Comparison of ENCODE assay signal across 27 cellular contexts in genomic region chr9:98635374-98635773, GRCh38.
A peak's percentile ranks its signal among the peaks of the same experiment; 100 is the strongest.
DNase-seq lines count a peak whose midpoint lies in the region; ATAC-seq and TF ChIP-seq lines count a peak whose summit lies in the region.
"Had no signal": no experiment of that assay in that cellular context is flagged by ENCODE, and none has a peak within 500 bp of the region (broad histone marks: within the 10 kb centered on the region; RNA-seq: fewer than 3 reads in every experiment).

No MANE protein-coding gene starts in this region.

- no peak for ATAC-seq in HG03342 (IDR thresholded peaks at IDR 0.05; ENCODE audit: unreplicated experiment)
- ATAC-seq: heart right ventricle; left cardiac atrium; naive thymus-derived CD8-positive, alpha-beta T cell; T-cell had no signal

- in situ Hi-C loops in Caki2 (cut with HindIII; ENCODE audit: low pct_unique_long_range_greater_than_20kb, low sequenced_read_pairs) = no loop called here

- DNase-seq in Caki2 (ENCODE audit: low read depth) (peak; percentile 3), HT1080 (ENCODE audit: low read depth) (peak; percentile 77), SW480 (ENCODE audit: low spot score) (peak; percentile 30), fibroblast of pulmonary artery (ENCODE audit: low read depth) (peak; percentile 44), cerebellum (ENCODE audit: low spot score) (no peak), NCI-H187 (lab: John Stamatoyannopoulos, UW) (no peak), NCI-H1105 treated with DMSO at 0.1 percent for 48 hours (lab: John Stamatoyannopoulos, UW) (no peak)
- DNase-seq: activated CD4-positive, alpha-beta T cell treated with anti-CD3 and anti-CD28 coated beads, Interleukin-2, amount 10 ng/mL, durations not matched to agents 24 days and 14 days; CD4-positive, alpha-beta memory T cell; effector CD8-positive, alpha-beta T cell; foreskin melanocyte; heart right ventricle; left cardiac atrium; MG63; naive thymus-derived CD8-positive, alpha-beta T cell; NCI-H2029; NCI-H526 treated with DMSO at 0.1 percent for 48 hours; SJCRH30; stimulated activated CD4-positive, alpha-beta T cell treated with anti-CD3 and anti-CD28 coated beads, Interleukin-4, amount 100 ng/mL, for 4 hours; T-cell had no signal

- H3K4me3 ChIP-seq in fibroblast of pulmonary artery (replicated peaks; ENCODE audit: low read depth, low read length) = no peak overlapping the region
- H3K4me3 ChIP-seq: cardiac muscle cell, coronary artery, HAP-1, heart right ventricle, lung, MG63, prostate gland, SJCRH30, tibial nerve had no signal

- no peak for TF ChIP-seq CTCF in fibroblast of pulmonary artery (IDR thresholded peaks at IDR 0.05; ENCODE audit: low read length, missing control alignments)

Comparison
In these comparisons a context has a peak if more than half of its experiments do, and no peak if none do; other contexts are left out.
1. DNase-seq: peak in Caki2 (single experiment), HT1080 (single experiment), SW480 (single experiment) and fibroblast of pulmonary artery (single experiment); none in cerebellum (single experiment), NCI-H187 (0 of 2) and NCI-H1105 treated with DMSO at 0.1 percent for 48 hours (single experiment).